Comparison of ENCODE assay signal across 10 cellular contexts in the genomic region with DNA sequence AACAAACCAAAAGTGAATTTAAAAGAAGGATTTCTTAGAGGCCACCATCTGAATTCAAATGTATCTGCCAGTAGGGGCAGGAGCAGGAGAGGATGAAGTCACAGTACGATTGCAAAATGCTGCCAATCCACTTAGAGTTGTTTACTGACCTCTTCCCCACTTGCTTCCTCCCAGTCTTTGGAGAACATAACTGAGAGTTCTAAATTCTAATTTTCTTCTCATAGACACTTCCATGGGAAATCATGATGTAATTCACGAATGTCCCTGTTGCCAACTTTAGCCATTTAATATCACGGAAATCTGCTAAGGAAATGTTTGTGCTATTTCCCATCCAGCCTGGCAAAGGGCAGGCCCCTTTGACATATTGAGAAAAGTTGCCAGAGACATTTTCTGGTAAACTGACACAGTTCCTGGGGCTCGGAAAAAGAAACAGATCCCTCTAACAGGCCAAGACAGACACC. TPM values are rescaled to one million over a fixed set of nuclear protein-coding genes. Genes with fewer than 3 reads are reported as not detected.
DNase-seq lines count a peak whose midpoint lies in the region; ATAC-seq and TF ChIP-seq lines count a peak whose summit lies in the region.
"Had no signal": no experiment of that assay in that cellular context is flagged by ENCODE, and none has a peak within 500 bp of the region (broad histone marks: within the 10 kb centered on the region; RNA-seq: fewer than 3 reads in every experiment).

No MANE protein-coding gene starts in this region.

- peak; percentile 48 for TF ChIP-seq CTCF in upper lobe of right lung (IDR thresholded peaks at IDR 0.05)

- no peak overlapping the region for H3K27ac Mint-ChIP-seq in activated CD4-positive, alpha-beta memory T cell treated with anti-CD3 and anti-CD28 coated beads for 36 hours

- POLR2A ChIA-PET in activated CD4-positive, alpha-beta memory T cell treated with anti-CD3 and anti-CD28 coated beads for 36 hours (lab: Charles Lee) = no interaction called here

- no peaks in the 10 kb centered on the region for H3K36me3 ChIP-seq in upper lobe of right lung
- H3K36me3 ChIP-seq: BLaER1 had no signal

- no peak overlapping the region for H3K4me3 Mint-ChIP-seq in activated CD4-positive, alpha-beta memory T cell treated with anti-CD3 and anti-CD28 coated beads for 36 hours
- H3K4me3 Mint-ChIP-seq: nephron had no signal

- peaks cover 1% of the 10 kb centered on the region for H3K27me3 Mint-ChIP-seq in activated CD4-positive, alpha-beta memory T cell treated with anti-CD3 and anti-CD28 coated beads for 36 hours

- CTCF ChIA-PET in activated CD4-positive, alpha-beta memory T cell treated with anti-CD3 and anti-CD28 coated beads for 36 hours (lab: Charles Lee) = no interaction called here

- no peaks in the 10 kb centered on the region for H3K9me3 ChIP-seq in upper lobe of right lung
- H3K9me3 ChIP-seq: BLaER1 had no signal

- no peak overlapping the region for H3K4me3 ChIP-seq in upper lobe of right lung
- H3K4me3 ChIP-seq: BLaER1 had no signal

- H3K4me1 Mint-ChIP-seq in activated CD4-positive, alpha-beta memory T cell treated with anti-CD3 and anti-CD28 coated beads for 36 hours (ENCODE audit: low read depth) = no peaks in the 10 kb centered on the region

- no peaks in the 10 kb centered on the region for H3K36me3 Mint-ChIP-seq in activated CD4-positive, alpha-beta memory T cell treated with anti-CD3 and anti-CD28 coated beads for 36 hours

- ATAC-seq in upper lobe of right lung (peak; percentile 96), GM19351 (IDR thresholded peaks at IDR 0.05; ENCODE audit: unreplicated experiment) (no peak)

- intact Hi-C loops in upper lobe of right lung (cut with DNase I) = no loop called here
- intact Hi-C loops in activated CD4-positive, alpha-beta memory T cell treated with anti-CD3 and anti-CD28 coated beads for 36 hours (cut with micrococcal nuclease) = no loop called here

- H3K27ac ChIP-seq in caudate nucleus (ENCODE audit: low read depth, low read length) (peak overlapping the region; percentile 88), upper lobe of right lung (peak overlapping the region; percentile 75)
- H3K27ac ChIP-seq: BLaER1 had no signal

- peaks cover 26% of the 10 kb centered on the region for H3K4me1 ChIP-seq in upper lobe of right lung
- H3K4me1 ChIP-seq: BLaER1 had no signal

- DNase-seq in NCI-H345 (lab: John Stamatoyannopoulos, UW) = peak; percentile 1
- DNase-seq in NCI-H345 treated with DMSO at 0.1 percent for 48 hours (lab: John Stamatoyannopoulos, UW; ENCODE audit: unreplicated experiment) = no peak
- DNase-seq in caudate nucleus (lab: John Stamatoyannopoulos, UW) = peak in 9 of 61 donors; percentile 0 to 26 (median 6)
- peak; percentile 75 to 90 for DNase-seq in lung microvascular endothelial cell (ENCODE audit: low read depth in 2 of 2)
- no peak for DNase-seq in upper lobe of right lung
- DNase-seq in activated CD4-positive, alpha-beta memory T cell treated with anti-CD3 and anti-CD28 coated beads for 36 hours = no peak
- no peak for DNase-seq in NCI-H1694 (lab: John Stamatoyannopoulos, UW)

- no peaks in the 10 kb centered on the region for H3K27me3 ChIP-seq in upper lobe of right lung
- H3K27me3 ChIP-seq: BLaER1 had no signal

- H3K9me3 Mint-ChIP-seq in activated CD4-positive, alpha-beta memory T cell treated with anti-CD3 and anti-CD28 coated beads for 36 hours = no peaks in the 10 kb centered on the region
- H3K9me3 Mint-ChIP-seq: nephron had no signal

RNA-seq across cellular contexts. Expression of a gene that starts 33.6 kb away (rescaled TPM):
- total RNA-seq in lung microvascular endothelial cell = 18.3 and 24.6 TPM in 2 replicates
- total RNA-seq in upper lobe of right lung = 4.8 TPM
- total RNA-seq in activated CD4-positive, alpha-beta memory T cell treated with anti-CD3 and anti-CD28 coated beads for 36 hours = 10 to 100 TPM; 12.2 to 14.3 TPM

Comparison
In these comparisons a context has a peak if more than half of its experiments do, and no peak if none do; other contexts are left out.
1. DNase-seq: peak in NCI-H345 (single experiment) and lung microvascular endothelial cell (2 of 2); none in NCI-H345 treated with DMSO at 0.1 percent for 48 hours (single experiment), upper lobe of right lung (single experiment), activated CD4-positive, alpha-beta memory T cell treated with anti-CD3 and anti-CD28 coated beads for 36 hours (single experiment) and NCI-H1694 (single experiment).